9 cellular contexts compared by ENCODE assay signal in genomic region chr12:108826115-108826806, GRCh38. TPM values are rescaled to one million over a fixed set of nuclear protein-coding genes. Genes with fewer than 3 reads are reported as not detected.
DNase-seq lines count a peak whose midpoint lies in the region; ATAC-seq and TF ChIP-seq lines count a peak whose summit lies in the region.
"Had no signal": no experiment of that assay in that cellular context is flagged by ENCODE, and none has a peak within 500 bp of the region (broad histone marks: within the 10 kb centered on the region; RNA-seq: fewer than 3 reads in every experiment).

No MANE protein-coding gene starts in this region.

- POLR2A ChIA-PET in activated B cell treated with CpG ODN at 0.5 μM for 24 hours (lab: Charles Lee) = interaction anchor here (0.5 to 0.8 kb wide), 5 partner anchors 13 to 209 kb away, joined by 3 to 14 read pairs (median 3); partner anchors contain the start of gene SSH1

- TF ChIP-seq CTCF in activated B cell treated with CpG ODN at 0.5 μM for 24 hours (IDR thresholded peaks at IDR 0.05) = no peak

- peaks cover 30% of the 10 kb centered on the region for H3K4me1 Mint-ChIP-seq in activated naive CD4-positive, alpha-beta T cell treated with anti-CD3 and anti-CD28 coated beads, Interleukin-2, amount 50 U/mL, for 24 hours
- peaks cover 48% of the 10 kb centered on the region for H3K4me1 Mint-ChIP-seq in activated B cell treated with CpG ODN at 0.5 μM for 24 hours

- H3K36me3 Mint-ChIP-seq in activated naive CD4-positive, alpha-beta T cell treated with anti-CD3 and anti-CD28 coated beads, Interleukin-2, amount 50 U/mL, for 24 hours = peaks cover 3% of the 10 kb centered on the region
- peaks cover 41% of the 10 kb centered on the region for H3K36me3 Mint-ChIP-seq in activated B cell treated with CpG ODN at 0.5 μM for 24 hours (ENCODE audit: low read depth)

- intact Hi-C loops in activated B cell treated with CpG ODN at 0.5 μM for 24 hours (cut with micrococcal nuclease) (loop anchor here (1.0 kb wide), 1 partner anchor 125 kb away; no protein-coding TSS in a partner anchor), posterior vena cava (cut with DNase I) (no loop called here)

- H3K27me3 Mint-ChIP-seq in activated naive CD4-positive, alpha-beta T cell treated with anti-CD3 and anti-CD28 coated beads, Interleukin-2, amount 50 U/mL, for 24 hours = no peaks in the 10 kb centered on the region
- no peaks in the 10 kb centered on the region for H3K27me3 Mint-ChIP-seq in activated B cell treated with CpG ODN at 0.5 μM for 24 hours

- H3K27ac Mint-ChIP-seq in activated naive CD4-positive, alpha-beta T cell treated with anti-CD3 and anti-CD28 coated beads, Interleukin-2, amount 50 U/mL, for 24 hours = peak overlapping the region; percentile 11
- H3K27ac Mint-ChIP-seq in activated B cell treated with CpG ODN at 0.5 μM for 24 hours = peak overlapping the region; percentile 66

- peak; percentile 66 for ATAC-seq in activated B cell treated with CpG ODN at 0.5 μM for 24 hours (ENCODE audit: low read depth)
- no peak for ATAC-seq in HG03095 (IDR thresholded peaks at IDR 0.05; ENCODE audit: unreplicated experiment)
- no peak for ATAC-seq in HG02884 (IDR thresholded peaks at IDR 0.05; ENCODE audit: unreplicated experiment)

- no peak for DNase-seq in activated naive CD4-positive, alpha-beta T cell (lab: John Stamatoyannopoulos, UW)
- DNase-seq in activated B cell treated with CpG ODN at 0.5 μM for 24 hours = no peak
- DNase-seq in glomerular visceral epithelial cell (ENCODE audit: extremely low spot score) = peak; percentile 95
- DNase-seq in posterior vena cava (ENCODE audit: low spot score) = peak; percentile 93
- no peak for DNase-seq in inferior parietal cortex (ENCODE audit: extremely low spot score)

- CTCF ChIA-PET in activated B cell treated with CpG ODN at 0.5 μM for 24 hours (lab: Charles Lee) = interaction anchor here (0.5 to 1.4 kb wide), 6 partner anchors 23 to 208 kb away, joined by 3 to 5 read pairs (median 4); no protein-coding TSS in a partner anchor

- H3K9me3 Mint-ChIP-seq in activated naive CD4-positive, alpha-beta T cell treated with anti-CD3 and anti-CD28 coated beads, Interleukin-2, amount 50 U/mL, for 24 hours = no peaks in the 10 kb centered on the region
- no peaks in the 10 kb centered on the region for H3K9me3 Mint-ChIP-seq in activated B cell treated with CpG ODN at 0.5 μM for 24 hours

- no peak overlapping the region for H3K4me3 Mint-ChIP-seq in activated naive CD4-positive, alpha-beta T cell treated with anti-CD3 and anti-CD28 coated beads, Interleukin-2, amount 50 U/mL, for 24 hours
- H3K4me3 Mint-ChIP-seq in activated B cell treated with CpG ODN at 0.5 μM for 24 hours = peak overlapping the region; percentile 44

RNA-seq across cellular contexts. Expression of gene SSH1, which starts 31.1 kb away (rescaled TPM):
- total RNA-seq in activated B cell treated with CpG ODN at 0.5 μM for 24 hours = 19.8 and 21.4 TPM in 2 replicates
- 10 to 100 TPM; 34.7 to 43.9 TPM for total RNA-seq in posterior vena cava

RNA-seq across cellular contexts. Expression of gene DAO, which starts 53.6 kb away (rescaled TPM):
- not detected in 2 replicates for total RNA-seq in activated B cell treated with CpG ODN at 0.5 μM for 24 hours
- total RNA-seq in posterior vena cava = under 1 TPM in 1 of 2 donors, not detected in 1; 0.28 TPM
- total RNA-seq: bronchial epithelial cell had no signal

Comparison
In these comparisons a context has a peak if more than half of its experiments do, and no peak if none do; other contexts are left out.
1. DNase-seq: peak in glomerular visceral epithelial cell (single experiment) and posterior vena cava (single experiment); none in activated naive CD4-positive, alpha-beta T cell (0 of 4), activated B cell treated with CpG ODN at 0.5 μM for 24 hours (single experiment) and inferior parietal cortex (single experiment).